10 cellular contexts compared by ENCODE assay signal in genomic region chr5:35854248-35854647, GRCh38. TPM values are rescaled to one million over a fixed set of nuclear protein-coding genes. Genes with fewer than 3 reads are reported as not detected.
DNase-seq lines count a peak whose midpoint lies in the region; FAIRE-seq and TF ChIP-seq lines count a peak whose summit lies in the region.
"Had no signal": no experiment of that assay in that cellular context is flagged by ENCODE, and none has a peak within 500 bp of the region (broad histone marks: within the 10 kb centered on the region; RNA-seq: fewer than 3 reads in every experiment).

No MANE protein-coding gene starts in this region.

- H3K4me2 ChIP-seq in keratinocyte (ENCODE audit: control insufficient read depth, extremely low read depth, insufficient read depth, low read depth, low read length), result no peak overlapping the region

- H3K36me3 ChIP-seq in keratinocyte (ENCODE audit: control insufficient read depth in 2 of 2, extremely low read depth in 1 of 2, insufficient read depth in 2 of 2, low read length in 2 of 2) (no peaks in the 10 kb centered on the region), ovary (no peaks in the 10 kb centered on the region)

- H3K4me1 ChIP-seq in keratinocyte (ENCODE audit: control insufficient read depth, extremely low read depth, insufficient read depth, low read length) (peaks cover 39% of the 10 kb centered on the region), ovary (ENCODE audit: insufficient read depth) (peaks cover 16% of the 10 kb centered on the region)

- H3K4me3 ChIP-seq in keratinocyte (ENCODE audit: control insufficient read depth in 2 of 3, extremely low read depth in 1 of 3, insufficient read depth in 2 of 3, low read depth in 1 of 3, low read length in 3 of 3) (no peak overlapping the region), ovary (no peak overlapping the region)

- no peak for TF ChIP-seq POLR2A in ovary (IDR thresholded peaks at IDR 0.05)

- CTCF ChIA-PET in RWPE1 (lab: Yijun Ruan, JAX), result no interaction called here

- peak; percentile 52 to 89 (median 73) for DNase-seq in T-helper 1 cell
- DNase-seq in activated T-cell treated with anti-CD3 and anti-CD28 coated beads for 4 hours, result peak; percentile 55
- no peak for DNase-seq in keratinocyte (ENCODE audit: low read depth, low spot score)
- DNase-seq in stimulated activated naive CD4-positive, alpha-beta T cell (lab: John Stamatoyannopoulos, UW), result peak; percentile 29 to 97 (median 84)
- DNase-seq in RWPE1 (ENCODE audit: low spot score), result no peak
- DNase-seq in DMS114 treated with DMSO at 0.1 percent for 48 hours (lab: John Stamatoyannopoulos, UW; ENCODE audit: unreplicated experiment), result no peak
- DNase-seq in ovary, result no peak

- H3K27me3 ChIP-seq in keratinocyte (ENCODE audit: control insufficient read depth, extremely low read depth, insufficient read depth, low read length), result no peaks in the 10 kb centered on the region
- H3K27me3 ChIP-seq in ovary, result no peaks in the 10 kb centered on the region

- intact Hi-C loops in ovary (cut with DNase I), result no loop called here

- peak overlapping the region; percentile 20 for H2AFZ ChIP-seq in keratinocyte (ENCODE audit: control insufficient read depth, low read length)

- no peaks in the 10 kb centered on the region for H3K9me1 ChIP-seq in keratinocyte (ENCODE audit: control insufficient read depth, extremely low read depth, insufficient read depth, low read length)

- dilution Hi-C loops in keratinocyte (cut with MboI; ENCODE audit: extremely low pct_ligation_motif_present, low sequenced_read_pairs), result no loop called here

- no peaks in the 10 kb centered on the region for H3K79me2 ChIP-seq in keratinocyte (ENCODE audit: control insufficient read depth, insufficient read depth, low read length)

- no peak for FAIRE-seq in keratinocyte (lab: Jason Lieb, UNC)
- FAIRE-seq: astrocyte, G401.6, RCC 7860 had no signal

- no peak for TF ChIP-seq EP300 in ovary (IDR thresholded peaks at IDR 0.05)

- WGBS in ovary, 3 donors, result 90 to 92% (median 90%) methylated on average over 1 of the region's 1 CpG

- TF ChIP-seq CTCF in keratinocyte (optimal IDR thresholded peaks at IDR 0.05 in 1 of 3, IDR thresholded peaks at IDR 0.05 in 1 of 3, conservative IDR thresholded peaks at IDR 0.05 in 1 of 3; ENCODE audit: extremely low read depth in 1 of 3, insufficient read depth in 2 of 3, low read length in 3 of 3) (no peak), RWPE1 (conservative IDR thresholded peaks at IDR 0.05; ENCODE audit: low read depth) (no peak), ovary (IDR thresholded peaks at IDR 0.05) (no peak)

- H3K27ac ChIP-seq in keratinocyte (ENCODE audit: control insufficient read depth, insufficient read depth, low read length) (no peak overlapping the region), RWPE1 (no peak overlapping the region), ovary (no peak overlapping the region)

- H3K9me3 ChIP-seq in keratinocyte (ENCODE audit: control insufficient read depth, low read depth, low read length) (no peaks in the 10 kb centered on the region), ovary (no peaks in the 10 kb centered on the region)

- no peaks in the 10 kb centered on the region for H4K20me1 ChIP-seq in keratinocyte (ENCODE audit: control insufficient read depth, extremely low read depth, insufficient read depth, low read length)

- POLR2A ChIA-PET in RWPE1 (lab: Yijun Ruan, JAX; ENCODE audit: low non-redundant PET), result no interaction called here

- no peak overlapping the region for H3K9ac ChIP-seq in keratinocyte (ENCODE audit: control insufficient read depth, extremely low read depth, insufficient read depth, low read length)

RNA-seq across cellular contexts. Expression of gene IL7R, which starts 2.4 kb away (rescaled TPM):
- polyA plus RNA-seq in keratinocyte (2.8 to 5.9 TPM (median 4.7 TPM) in 3 replicates), ovary (10 to 100 TPM in 1 of 2 donors, 1 to 10 TPM in 1; 1.5 to 11.3 TPM)
- polyA plus RNA-seq in keratinocyte (2011; ENCODE audit: low read depth), result not detected
- polyA plus RNA-seq in keratinocyte (2011; cell fraction: cytosol; rRNA removed), result 1.7 and 2.7 TPM in 2 replicates
- polyA plus RNA-seq in keratinocyte (2011; cell fraction: nucleus; rRNA removed), result 4.5 and 5.1 TPM in 2 replicates
- polyA plus RNA-seq in keratinocyte (2012; ENCODE audit: low replicate concordance), result 4.6 TPM in 1 of 2 replicates, not detected in the other
- 2.7 to 8.5 TPM (median 4.6 TPM) in 3 replicates for polyA minus RNA-seq in keratinocyte
- 1.9 TPM for polyA minus RNA-seq in keratinocyte (2011; cell fraction: cytosol; rRNA and poly(A)+ RNA removed)
- 3.6 and 6.4 TPM in 2 replicates for polyA minus RNA-seq in keratinocyte (2011; cell fraction: nucleus; rRNA and poly(A)+ RNA removed)
- total RNA-seq in ovary, result 1 to 10 TPM in 5 of 7 donors, under 1 TPM in 2; 0.28 to 3.7 (median 3.2) TPM

Comparison
In these comparisons a context has a peak if more than half of its experiments do, and no peak if none do; other contexts are left out.
1. DNase-seq: peak in T-helper 1 cell (5 of 5), activated T-cell treated with anti-CD3 and anti-CD28 coated beads for 4 hours (single experiment) and stimulated activated naive CD4-positive, alpha-beta T cell (6 of 6); none in keratinocyte (single experiment), RWPE1 (single experiment), DMS114 treated with DMSO at 0.1 percent for 48 hours (single experiment) and ovary (0 of 5).